Comparison of ENCODE assay signal across 8 cellular contexts in genomic region chr1:12480748-12481362, GRCh38.
DNase-seq lines count a peak whose midpoint lies in the region; ATAC-seq and TF ChIP-seq lines count a peak whose summit lies in the region.

No MANE protein-coding gene starts in this region.

- no peak for DNase-seq in activated naive CD4-positive, alpha-beta T cell treated with Interleukin-2 at 50 U/mL for 16 hours
- DNase-seq in RPMI8226 = peak; percentile 9
- DNase-seq in choroid plexus epithelial cell (ENCODE audit: low read depth) = peak; percentile 83
- no peak for DNase-seq in naive B cell
- no peak for DNase-seq in NCI-H187 treated with DMSO at 0.1 percent for 48 hours (lab: John Stamatoyannopoulos, UW)
- no peak for DNase-seq in cerebellar cortex (ENCODE audit: low spot score)
- DNase-seq in midbrain (lab: John Stamatoyannopoulos, UW) = no peak

- no peaks in the 10 kb centered on the region for H3K27me3 Mint-ChIP-seq in activated naive CD4-positive, alpha-beta T cell treated with anti-CD3 and anti-CD28 coated beads, Interleukin-2, amount 50 U/mL, for 24 hours
- H3K27me3 Mint-ChIP-seq in naive B cell = no peaks in the 10 kb centered on the region

- H3K36me3 Mint-ChIP-seq in activated naive CD4-positive, alpha-beta T cell treated with anti-CD3 and anti-CD28 coated beads, Interleukin-2, amount 50 U/mL, for 24 hours = peaks cover 3% of the 10 kb centered on the region
- peaks cover 2 to 4% of the 10 kb centered on the region in 2 donors for H3K36me3 Mint-ChIP-seq in naive B cell

- H3K27ac Mint-ChIP-seq in activated naive CD4-positive, alpha-beta T cell treated with anti-CD3 and anti-CD28 coated beads, Interleukin-2, amount 50 U/mL, for 24 hours = peak overlapping the region; percentile 90
- peak overlapping the region; percentile 50 to 92 (median 68) for H3K27ac Mint-ChIP-seq in naive B cell

- no peaks in the 10 kb centered on the region for H3K9me3 Mint-ChIP-seq in activated naive CD4-positive, alpha-beta T cell treated with anti-CD3 and anti-CD28 coated beads, Interleukin-2, amount 50 U/mL, for 24 hours
- H3K9me3 Mint-ChIP-seq in naive B cell = no peaks in the 10 kb centered on the region

- peaks cover 78% of the 10 kb centered on the region for H3K4me1 Mint-ChIP-seq in activated naive CD4-positive, alpha-beta T cell treated with anti-CD3 and anti-CD28 coated beads, Interleukin-2, amount 50 U/mL, for 24 hours
- peaks cover 60 to 70% (median 62%) of the 10 kb centered on the region in 3 donors for H3K4me1 Mint-ChIP-seq in naive B cell

- H3K4me3 Mint-ChIP-seq in activated naive CD4-positive, alpha-beta T cell treated with anti-CD3 and anti-CD28 coated beads, Interleukin-2, amount 50 U/mL, for 24 hours = peak overlapping the region; percentile 11
- H3K4me3 Mint-ChIP-seq in naive B cell = peak overlapping the region in 6 of 8 donors; percentile 29 to 71 (median 59)

- no peak for TF ChIP-seq CTCF in choroid plexus epithelial cell (conservative IDR thresholded peaks at IDR 0.05; ENCODE audit: low read depth, low read length)

- H3K4me3 ChIP-seq in choroid plexus epithelial cell (ENCODE audit: low read depth, low read length) = no peak overlapping the region

- peak; percentile 32 to 36 for ATAC-seq in naive B cell (ENCODE audit: low read depth in 2 of 2)

Comparison
In these comparisons a context has a peak if more than half of its experiments do, and no peak if none do; other contexts are left out.
1. DNase-seq: peak in RPMI8226 (single experiment) and choroid plexus epithelial cell (single experiment); none in activated naive CD4-positive, alpha-beta T cell treated with Interleukin-2 at 50 U/mL for 16 hours (single experiment), naive B cell (single experiment), NCI-H187 treated with DMSO at 0.1 percent for 48 hours (single experiment), cerebellar cortex (single experiment) and midbrain (single experiment).